In genomic region chr16:83689385-83689831, GRCh38 we compare ENCODE assay signal across 8 cellular contexts.
DNase-seq lines count a peak whose midpoint lies in the region; ATAC-seq, FAIRE-seq and TF ChIP-seq lines count a peak whose summit lies in the region.

No MANE protein-coding gene starts in this region.

- POLR2A ChIA-PET in AG04449 (lab: Yijun Ruan, JAX), result interaction anchor here (0.6 to 1.2 kb wide), 4 partner anchors 15 to 278 kb away, joined by 3 to 4 read pairs (median 4); no protein-coding TSS in a partner anchor

- DNase-seq in AG04449 (ENCODE audit: low read depth, low spot score) (peak; percentile 98), RCC 7860 (ENCODE audit: low spot score) (peak; percentile 97), head of caudate nucleus (peak in 23 of 42 donors; percentile 8 to 69 (median 29)), NCI-H446 treated with DMSO at 0.1 percent for 48 hours (lab: John Stamatoyannopoulos, UW) (no peak), OCI-M2 (lab: John Stamatoyannopoulos, UW; ENCODE audit: unreplicated experiment) (no peak), NCI-H1694 (lab: John Stamatoyannopoulos, UW) (no peak)

- intact Hi-C loops in head of caudate nucleus (cut with DNase I), result no loop called here

- no peak overlapping the region for H3K4me3 ChIP-seq in AG04449 (ENCODE audit: low read depth, low read length)

- TF ChIP-seq CTCF in AG04449 (IDR thresholded peaks at IDR 0.05; ENCODE audit: insufficient read depth, low read length, missing control alignments), result no peak

- CTCF ChIA-PET in AG04449 (lab: Yijun Ruan, JAX), result no interaction called here

- ATAC-seq in GM21576 (IDR thresholded peaks at IDR 0.05; ENCODE audit: unreplicated experiment) (peak; percentile 58), GM21526 (IDR thresholded peaks at IDR 0.05; ENCODE audit: low FRiP score, unreplicated experiment) (no peak)

- peak; percentile 98 for FAIRE-seq in RCC 7860 (lab: Jason Lieb, UNC)

Comparison
In these comparisons a context has a peak if more than half of its experiments do, and no peak if none do; other contexts are left out.
1. DNase-seq: peak in AG04449 (single experiment), RCC 7860 (single experiment) and head of caudate nucleus (23 of 42); none in NCI-H446 treated with DMSO at 0.1 percent for 48 hours (single experiment), OCI-M2 (single experiment) and NCI-H1694 (single experiment).